ENCODE assay signal across 9 cellular contexts in genomic region chr18:37566479-37567060, GRCh38. TPM values are rescaled to one million over a fixed set of nuclear protein-coding genes. Genes with fewer than 3 reads are reported as not detected.
DNase-seq lines count a peak whose midpoint lies in the region; ATAC-seq and TF ChIP-seq lines count a peak whose summit lies in the region.
"Had no signal": no experiment of that assay in that cellular context is flagged by ENCODE, and none has a peak within 500 bp of the region (broad histone marks: within the 10 kb centered on the region; RNA-seq: fewer than 3 reads in every experiment).

No MANE protein-coding gene starts in this region.

- no peak for TF ChIP-seq POLR2A in erythroblast (IDR thresholded peaks at IDR 0.05; ENCODE audit: low read length)

- H3K27me3 Mint-ChIP-seq in activated naive CD8-positive, alpha-beta T cell treated with anti-CD3 and anti-CD28 coated beads, Interleukin-2, amount 10 ng/mL, durations not matched to agents 7 days and 5 days, result peaks cover 67% of the 10 kb centered on the region

- no peaks in the 10 kb centered on the region for H3K36me3 ChIP-seq in subcutaneous abdominal adipose tissue (ENCODE audit: control insufficient read depth in 5 of 5, insufficient read depth in 5 of 5, low read length in 5 of 5)
- H3K36me3 ChIP-seq: adrenal gland had no signal

- H3K4me3 Mint-ChIP-seq in activated naive CD8-positive, alpha-beta T cell treated with anti-CD3 and anti-CD28 coated beads, Interleukin-2, amount 10 ng/mL, durations not matched to agents 7 days and 5 days, result peak overlapping the region; percentile 30

- H3K27ac Mint-ChIP-seq in activated naive CD8-positive, alpha-beta T cell treated with anti-CD3 and anti-CD28 coated beads, Interleukin-2, amount 10 ng/mL, durations not matched to agents 7 days and 5 days, result no peak overlapping the region

- no peak overlapping the region for H3K27ac ChIP-seq in subcutaneous abdominal adipose tissue (ENCODE audit: low read depth, low read length)

- DNase-seq in NCI-H510A (lab: John Stamatoyannopoulos, UW) (peak; percentile 37), NCI-H510A treated with DMSO at 0.1 percent for 48 hours (lab: John Stamatoyannopoulos, UW) (no peak), erythroblast (lab: John Stamatoyannopoulos, UW) (no peak)
- no peak for DNase-seq in activated naive CD8-positive, alpha-beta T cell treated with anti-CD3 and anti-CD28 coated beads, Interleukin-2, amount 10 ng/mL, durations not matched to agents 7 days and 5 days

- peaks cover 24 to 62% (median 56%) of the 10 kb centered on the region in 5 donors for H3K27me3 ChIP-seq in subcutaneous abdominal adipose tissue (ENCODE audit: control insufficient read depth in 5 of 5, insufficient read depth in 4 of 5, low read length in 5 of 5)

- ATAC-seq in activated naive CD8-positive, alpha-beta T cell treated with anti-CD3 and anti-CD28 coated beads, Interleukin-2, amount 10 ng/mL, durations not matched to agents 7 days and 5 days (ENCODE audit: low read depth), result no peak
- no peak for ATAC-seq in GM18498 (IDR thresholded peaks at IDR 0.05; ENCODE audit: unreplicated experiment)
- no peak for ATAC-seq in HG03432 (IDR thresholded peaks at IDR 0.05; ENCODE audit: unreplicated experiment)

- no peak overlapping the region for H3K9ac ChIP-seq in subcutaneous abdominal adipose tissue (ENCODE audit: low read length in 5 of 5)

- POLR2A ChIA-PET in activated naive CD8-positive, alpha-beta T cell treated with anti-CD3 and anti-CD28 coated beads, Interleukin-2, amount 10 ng/mL, durations not matched to agents 7 days and 5 days (lab: Charles Lee), result no interaction called here

- peaks cover 2% of the 10 kb centered on the region for H3K4me1 Mint-ChIP-seq in activated naive CD8-positive, alpha-beta T cell treated with anti-CD3 and anti-CD28 coated beads, Interleukin-2, amount 10 ng/mL, durations not matched to agents 7 days and 5 days

- peaks cover 0 to 31% (median 27%) of the 10 kb centered on the region in 5 donors for H3K4me1 ChIP-seq in subcutaneous abdominal adipose tissue (ENCODE audit: control insufficient read depth in 5 of 5, insufficient read depth in 5 of 5, low read length in 5 of 5)

- H3K9me3 Mint-ChIP-seq in activated naive CD8-positive, alpha-beta T cell treated with anti-CD3 and anti-CD28 coated beads, Interleukin-2, amount 10 ng/mL, durations not matched to agents 7 days and 5 days, result no peaks in the 10 kb centered on the region

- H3K9me3 ChIP-seq in iPS-18c (ENCODE audit: control insufficient read depth, insufficient read depth, low read length), result peaks cover 2% of the 10 kb centered on the region
- H3K9me3 ChIP-seq in subcutaneous abdominal adipose tissue (ENCODE audit: control insufficient read depth in 5 of 5, low read length in 5 of 5), result no peaks in the 10 kb centered on the region
- H3K9me3 ChIP-seq: adrenal gland had no signal

- peaks cover 2% of the 10 kb centered on the region for H3K36me3 Mint-ChIP-seq in activated naive CD8-positive, alpha-beta T cell treated with anti-CD3 and anti-CD28 coated beads, Interleukin-2, amount 10 ng/mL, durations not matched to agents 7 days and 5 days

- peak overlapping the region; percentile 56 for H3K4me3 ChIP-seq in iPS-18c (ENCODE audit: insufficient read depth, low read depth, low read length)
- H3K4me3 ChIP-seq in subcutaneous abdominal adipose tissue (ENCODE audit: low read depth in 1 of 5, low read length in 5 of 5), result peak overlapping the region in 4 of 5 donors; percentile 50 to 65 (median 63)

RNA-seq across cellular contexts. Expression of gene CELF4, which starts 1.0 kb away (rescaled TPM):
- not detected for total RNA-seq in activated naive CD8-positive, alpha-beta T cell treated with anti-CD3 and anti-CD28 coated beads, Interleukin-2, amount 10 ng/mL, durations not matched to agents 7 days and 5 days
